In the genomic region with DNA sequence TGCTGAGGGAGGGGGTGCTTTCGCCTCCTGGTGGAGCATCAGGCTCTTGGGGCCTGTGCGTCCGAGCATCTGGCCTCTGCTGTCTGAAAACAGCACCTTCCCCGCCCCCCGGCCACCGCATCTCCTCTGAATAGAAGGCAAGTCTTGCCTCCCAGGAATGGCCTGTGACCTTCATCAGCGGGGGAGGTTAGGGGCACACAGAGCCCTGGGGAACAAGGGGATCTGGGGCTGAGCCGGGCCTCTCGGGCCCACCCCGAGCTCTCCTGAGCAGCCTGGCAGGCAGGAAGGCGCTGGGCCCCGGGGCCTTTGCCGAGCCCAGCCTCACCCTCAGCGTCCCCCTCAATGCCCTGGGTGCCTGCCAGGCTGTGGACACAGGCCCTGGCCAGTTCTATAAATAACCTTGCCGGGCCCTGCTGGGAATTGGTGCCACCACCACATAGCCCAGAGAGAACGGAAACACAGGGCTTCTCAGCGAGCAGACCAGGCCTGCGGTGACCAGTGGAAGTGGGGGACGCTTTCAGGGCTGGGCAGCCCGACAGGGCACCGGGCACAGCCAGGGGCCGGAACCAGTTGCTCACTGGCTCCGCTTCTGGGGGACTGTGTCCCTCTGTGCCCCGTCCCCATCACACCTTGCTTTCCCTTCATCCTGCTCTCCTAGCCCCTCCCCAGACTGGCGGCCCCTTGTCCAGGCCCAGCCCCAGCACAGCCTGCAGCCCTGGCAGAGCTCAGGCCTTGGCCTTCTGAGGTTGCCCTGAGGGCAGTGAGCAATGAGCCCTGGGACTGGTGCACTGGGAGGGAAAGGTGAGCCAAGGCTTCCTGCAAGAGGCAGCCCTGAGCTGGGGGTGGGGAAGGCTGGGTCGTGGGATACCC, we compare ENCODE assay signal across 2 cellular contexts.
TF ChIP-seq lines count a peak whose summit lies in the region.

No MANE protein-coding gene starts in this region.

TF ChIP-seq in IMR-90, 13 proteins besides CTCF, POLR2A, EP300 and RAD21:
- no peak for TF ChIP-seq MAFK (IDR thresholded peaks at IDR 0.05; ENCODE audit: low read depth, low read length)
- TF ChIP-seq, protein P1, sequence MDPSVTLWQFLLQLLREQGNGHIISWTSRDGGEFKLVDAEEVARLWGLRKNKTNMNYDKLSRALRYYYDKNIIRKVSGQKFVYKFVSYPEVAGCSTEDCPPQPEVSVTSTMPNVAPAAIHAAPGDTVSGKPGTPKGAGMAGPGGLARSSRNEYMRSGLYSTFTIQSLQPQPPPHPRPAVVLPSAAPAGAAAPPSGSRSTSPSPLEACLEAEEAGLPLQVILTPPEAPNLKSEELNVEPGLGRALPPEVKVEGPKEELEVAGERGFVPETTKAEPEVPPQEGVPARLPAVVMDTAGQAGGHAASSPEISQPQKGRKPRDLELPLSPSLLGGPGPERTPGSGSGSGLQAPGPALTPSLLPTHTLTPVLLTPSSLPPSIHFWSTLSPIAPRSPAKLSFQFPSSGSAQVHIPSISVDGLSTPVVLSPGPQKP (IDR thresholded peaks at IDR 0.05; ENCODE audit: borderline replicate concordance, low read depth, low read length), result no peak
- no peak for TF ChIP-seq USF2 (IDR thresholded peaks at IDR 0.05; ENCODE audit: low read depth, low read length)

TF ChIP-seq in GM23338, 12 proteins besides CTCF, POLR2A, EP300 and RAD21:
- TF ChIP-seq EZH2 (IDR thresholded peaks at IDR 0.05; ENCODE audit: low read depth, unreplicated experiment) (no peak), NANOG (IDR thresholded peaks at IDR 0.05; ENCODE audit: borderline replicate concordance) (no peak), CREB1 (CRISPR knock-in tag; IDR thresholded peaks at IDR 0.05; ENCODE audit: low read depth) (no peak), ETS1 (IDR thresholded peaks at IDR 0.05) (no peak), ZNF331 (CRISPR knock-in tag; IDR thresholded peaks at IDR 0.05; ENCODE audit: low read depth) (no peak), STAT1 (IDR thresholded peaks at IDR 0.05; ENCODE audit: unreplicated experiment) (no peak), ZNF114 (CRISPR knock-in tag; IDR thresholded peaks at IDR 0.05) (no peak), EZH2phosphoT487 (IDR thresholded peaks at IDR 0.05; ENCODE audit: unreplicated experiment) (no peak)
- TF ChIP-seq, protein P2, sequence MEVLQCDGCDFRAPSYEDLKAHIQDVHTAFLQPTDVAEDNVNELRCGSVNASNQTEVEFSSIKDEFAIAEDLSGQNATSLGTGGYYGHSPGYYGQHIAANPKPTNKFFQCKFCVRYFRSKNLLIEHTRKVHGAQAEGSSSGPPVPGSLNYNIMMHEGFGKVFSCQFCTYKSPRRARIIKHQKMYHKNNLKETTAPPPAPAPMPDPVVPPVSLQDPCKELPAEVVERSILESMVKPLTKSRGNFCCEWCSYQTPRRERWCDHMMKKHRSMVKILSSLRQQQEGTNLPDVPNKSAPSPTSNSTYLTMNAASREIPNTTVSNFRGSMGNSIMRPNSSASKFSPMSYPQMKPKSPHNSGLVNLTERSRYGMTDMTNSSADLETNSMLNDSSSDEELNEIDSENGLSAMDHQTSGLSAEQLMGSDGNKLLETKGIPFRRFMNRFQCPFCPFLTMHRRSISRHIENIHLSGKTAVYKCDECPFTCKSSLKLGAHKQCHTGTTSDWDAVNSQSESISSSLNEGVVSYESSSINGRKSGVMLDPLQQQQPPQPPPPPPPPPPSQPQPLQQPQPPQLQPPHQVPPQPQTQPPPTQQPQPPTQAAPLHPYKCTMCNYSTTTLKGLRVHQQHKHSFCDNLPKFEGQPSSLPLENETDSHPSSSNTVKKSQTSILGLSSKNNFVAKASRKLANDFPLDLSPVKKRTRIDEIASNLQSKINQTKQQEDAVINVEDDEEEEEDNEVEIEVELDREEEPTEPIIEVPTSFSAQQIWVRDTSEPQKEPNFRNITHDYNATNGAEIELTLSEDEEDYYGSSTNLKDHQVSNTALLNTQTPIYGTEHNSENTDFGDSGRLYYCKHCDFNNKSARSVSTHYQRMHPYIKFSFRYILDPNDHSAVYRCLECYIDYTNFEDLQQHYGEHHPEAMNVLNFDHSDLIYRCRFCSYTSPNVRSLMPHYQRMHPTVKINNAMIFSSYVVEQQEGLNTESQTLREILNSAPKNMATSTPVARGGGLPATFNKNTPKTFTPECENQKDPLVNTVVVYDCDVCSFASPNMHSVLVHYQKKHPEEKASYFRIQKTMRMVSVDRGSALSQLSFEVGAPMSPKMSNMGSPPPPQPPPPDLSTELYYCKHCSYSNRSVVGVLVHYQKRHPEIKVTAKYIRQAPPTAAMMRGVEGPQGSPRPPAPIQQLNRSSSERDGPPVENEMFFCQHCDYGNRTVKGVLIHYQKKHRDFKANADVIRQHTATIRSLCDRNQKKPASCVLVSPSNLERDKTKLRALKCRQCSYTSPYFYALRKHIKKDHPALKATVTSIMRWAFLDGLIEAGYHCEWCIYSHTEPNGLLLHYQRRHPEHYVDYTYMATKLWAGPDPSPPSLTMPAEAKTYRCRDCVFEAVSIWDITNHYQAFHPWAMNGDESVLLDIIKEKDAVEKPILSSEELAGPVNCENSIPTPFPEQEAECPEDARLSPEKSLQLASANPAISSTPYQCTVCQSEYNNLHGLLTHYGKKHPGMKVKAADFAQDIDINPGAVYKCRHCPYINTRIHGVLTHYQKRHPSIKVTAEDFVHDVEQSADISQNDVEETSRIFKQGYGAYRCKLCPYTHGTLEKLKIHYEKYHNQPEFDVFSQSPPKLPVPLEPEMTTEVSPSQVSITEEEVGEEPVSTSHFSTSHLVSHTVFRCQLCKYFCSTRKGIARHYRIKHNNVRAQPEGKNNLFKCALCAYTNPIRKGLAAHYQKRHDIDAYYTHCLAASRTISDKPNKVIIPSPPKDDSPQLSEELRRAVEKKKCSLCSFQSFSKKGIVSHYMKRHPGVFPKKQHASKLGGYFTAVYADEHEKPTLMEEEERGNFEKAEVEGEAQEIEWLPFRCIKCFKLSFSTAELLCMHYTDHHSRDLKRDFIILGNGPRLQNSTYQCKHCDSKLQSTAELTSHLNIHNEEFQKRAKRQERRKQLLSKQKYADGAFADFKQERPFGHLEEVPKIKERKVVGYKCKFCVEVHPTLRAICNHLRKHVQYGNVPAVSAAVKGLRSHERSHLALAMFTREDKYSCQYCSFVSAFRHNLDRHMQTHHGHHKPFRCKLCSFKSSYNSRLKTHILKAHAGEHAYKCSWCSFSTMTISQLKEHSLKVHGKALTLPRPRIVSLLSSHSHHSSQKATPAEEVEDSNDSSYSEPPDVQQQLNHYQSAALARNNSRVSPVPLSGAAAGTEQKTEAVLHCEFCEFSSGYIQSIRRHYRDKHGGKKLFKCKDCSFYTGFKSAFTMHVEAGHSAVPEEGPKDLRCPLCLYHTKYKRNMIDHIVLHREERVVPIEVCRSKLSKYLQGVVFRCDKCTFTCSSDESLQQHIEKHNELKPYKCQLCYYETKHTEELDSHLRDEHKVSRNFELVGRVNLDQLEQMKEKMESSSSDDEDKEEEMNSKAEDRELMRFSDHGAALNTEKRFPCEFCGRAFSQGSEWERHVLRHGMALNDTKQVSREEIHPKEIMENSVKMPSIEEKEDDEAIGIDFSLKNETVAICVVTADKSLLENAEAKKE (CRISPR knock-in tag; IDR thresholded peaks at IDR 0.05), result no peak
- TF ChIP-seq, protein P3, sequence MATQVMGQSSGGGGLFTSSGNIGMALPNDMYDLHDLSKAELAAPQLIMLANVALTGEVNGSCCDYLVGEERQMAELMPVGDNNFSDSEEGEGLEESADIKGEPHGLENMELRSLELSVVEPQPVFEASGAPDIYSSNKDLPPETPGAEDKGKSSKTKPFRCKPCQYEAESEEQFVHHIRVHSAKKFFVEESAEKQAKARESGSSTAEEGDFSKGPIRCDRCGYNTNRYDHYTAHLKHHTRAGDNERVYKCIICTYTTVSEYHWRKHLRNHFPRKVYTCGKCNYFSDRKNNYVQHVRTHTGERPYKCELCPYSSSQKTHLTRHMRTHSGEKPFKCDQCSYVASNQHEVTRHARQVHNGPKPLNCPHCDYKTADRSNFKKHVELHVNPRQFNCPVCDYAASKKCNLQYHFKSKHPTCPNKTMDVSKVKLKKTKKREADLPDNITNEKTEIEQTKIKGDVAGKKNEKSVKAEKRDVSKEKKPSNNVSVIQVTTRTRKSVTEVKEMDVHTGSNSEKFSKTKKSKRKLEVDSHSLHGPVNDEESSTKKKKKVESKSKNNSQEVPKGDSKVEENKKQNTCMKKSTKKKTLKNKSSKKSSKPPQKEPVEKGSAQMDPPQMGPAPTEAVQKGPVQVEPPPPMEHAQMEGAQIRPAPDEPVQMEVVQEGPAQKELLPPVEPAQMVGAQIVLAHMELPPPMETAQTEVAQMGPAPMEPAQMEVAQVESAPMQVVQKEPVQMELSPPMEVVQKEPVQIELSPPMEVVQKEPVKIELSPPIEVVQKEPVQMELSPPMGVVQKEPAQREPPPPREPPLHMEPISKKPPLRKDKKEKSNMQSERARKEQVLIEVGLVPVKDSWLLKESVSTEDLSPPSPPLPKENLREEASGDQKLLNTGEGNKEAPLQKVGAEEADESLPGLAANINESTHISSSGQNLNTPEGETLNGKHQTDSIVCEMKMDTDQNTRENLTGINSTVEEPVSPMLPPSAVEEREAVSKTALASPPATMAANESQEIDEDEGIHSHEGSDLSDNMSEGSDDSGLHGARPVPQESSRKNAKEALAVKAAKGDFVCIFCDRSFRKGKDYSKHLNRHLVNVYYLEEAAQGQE (IDR thresholded peaks at IDR 0.05; ENCODE audit: unreplicated experiment), result no peak
